ENCODE assay signal across 8 cellular contexts in the genomic region with DNA sequence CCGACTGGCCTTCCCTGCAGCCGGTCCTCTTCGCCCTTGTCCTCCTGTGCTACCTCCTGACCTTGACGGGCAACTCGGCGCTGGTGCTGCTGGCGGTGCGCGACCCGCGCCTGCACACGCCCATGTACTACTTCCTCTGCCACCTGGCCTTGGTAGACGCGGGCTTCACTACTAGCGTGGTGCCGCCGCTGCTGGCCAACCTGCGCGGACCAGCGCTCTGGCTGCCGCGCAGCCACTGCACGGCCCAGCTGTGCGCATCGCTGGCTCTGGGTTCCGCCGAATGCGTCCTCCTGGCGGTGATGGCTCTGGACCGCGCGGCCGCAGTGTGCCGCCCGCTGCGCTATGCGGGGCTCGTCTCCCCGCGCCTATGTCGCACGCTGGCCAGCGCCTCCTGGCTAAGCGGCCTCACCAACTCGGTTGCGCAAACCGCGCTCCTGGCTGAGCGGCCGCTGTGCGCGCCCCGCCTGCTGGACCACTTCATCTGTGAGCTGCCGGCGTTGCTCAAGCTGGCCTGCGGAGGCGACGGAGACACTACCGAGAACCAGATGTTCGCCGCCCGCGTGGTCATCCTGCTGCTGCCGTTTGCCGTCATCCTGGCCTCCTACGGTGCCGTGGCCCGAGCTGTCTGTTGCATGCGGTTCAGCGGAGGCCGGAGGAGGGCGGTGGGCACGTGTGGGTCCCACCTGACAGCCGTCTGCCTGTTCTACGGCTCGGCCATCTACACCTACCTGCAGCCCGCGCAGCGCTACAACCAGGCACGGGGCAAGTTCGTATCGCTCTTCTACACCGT.
A peak's percentile ranks its signal among the peaks of the same experiment; 100 is the strongest.
DNase-seq lines count a peak whose midpoint lies in the region; ATAC-seq lines count a peak whose summit lies in the region.

No MANE protein-coding gene starts in this region.

- peaks cover 81% of the 10 kb centered on the region for H3K27me3 Mint-ChIP-seq in central memory CD8-positive, alpha-beta T cell
- H3K27me3 Mint-ChIP-seq in stimulated activated memory B cell treated with anti-CD40 and anti-IgM and Interleukin-4, amounts not matched to agents 10 μg/mL and 1 μg/mL and 100 μg/mL, for 72 hours: peaks cover 62% of the 10 kb centered on the region

- H3K27ac Mint-ChIP-seq in central memory CD8-positive, alpha-beta T cell (ENCODE audit: low read depth): no peak overlapping the region
- no peak overlapping the region for H3K27ac Mint-ChIP-seq in stimulated activated memory B cell treated with anti-CD40 and anti-IgM and Interleukin-4, amounts not matched to agents 10 μg/mL and 1 μg/mL and 100 μg/mL, for 72 hours

- H3K4me1 Mint-ChIP-seq in central memory CD8-positive, alpha-beta T cell: peaks cover 14% of the 10 kb centered on the region
- peaks cover 13% of the 10 kb centered on the region for H3K4me1 Mint-ChIP-seq in stimulated activated memory B cell treated with anti-CD40 and anti-IgM and Interleukin-4, amounts not matched to agents 10 μg/mL and 1 μg/mL and 100 μg/mL, for 72 hours

- H3K4me3 Mint-ChIP-seq in central memory CD8-positive, alpha-beta T cell: peak overlapping the region; percentile 64
- peak overlapping the region; percentile 83 for H3K4me3 Mint-ChIP-seq in stimulated activated memory B cell treated with anti-CD40 and anti-IgM and Interleukin-4, amounts not matched to agents 10 μg/mL and 1 μg/mL and 100 μg/mL, for 72 hours

- DNase-seq in GM03348 (ENCODE audit: low spot score) (peak; percentile 73), NOMO-1 treated with DMSO at 0.1 percent for 48 hours (lab: John Stamatoyannopoulos, UW; ENCODE audit: unreplicated experiment) (peak; percentile 22), kidney tubule cell (ENCODE audit: low spot score) (peak; percentile 48), GM19238 (ENCODE audit: insufficient read length, low spot score) (no peak), NCI-H345 treated with DMSO at 0.1 percent for 48 hours (lab: John Stamatoyannopoulos, UW; ENCODE audit: unreplicated experiment) (no peak)
- no peak for DNase-seq in central memory CD8-positive, alpha-beta T cell (ENCODE audit: low spot score in 2 of 2)

- H3K36me3 Mint-ChIP-seq in central memory CD8-positive, alpha-beta T cell (ENCODE audit: insufficient read depth): peaks cover 1% of the 10 kb centered on the region
- no peaks in the 10 kb centered on the region for H3K36me3 Mint-ChIP-seq in stimulated activated memory B cell treated with anti-CD40 and anti-IgM and Interleukin-4, amounts not matched to agents 10 μg/mL and 1 μg/mL and 100 μg/mL, for 72 hours

- ATAC-seq in central memory CD8-positive, alpha-beta T cell (replicated peaks; ENCODE audit: extremely low read depth, poor library complexity, severe bottlenecking): peak; percentile 37
- ATAC-seq in stimulated activated memory B cell treated with anti-CD40 and anti-IgM and Interleukin-4, amounts not matched to agents 10 μg/mL and 1 μg/mL and 100 μg/mL, for 72 hours: peak; percentile 70
- ATAC-seq in HG03045 (IDR thresholded peaks at IDR 0.05; ENCODE audit: unreplicated experiment): no peak

- H3K9me3 Mint-ChIP-seq in central memory CD8-positive, alpha-beta T cell: no peaks in the 10 kb centered on the region
- H3K9me3 Mint-ChIP-seq in stimulated activated memory B cell treated with anti-CD40 and anti-IgM and Interleukin-4, amounts not matched to agents 10 μg/mL and 1 μg/mL and 100 μg/mL, for 72 hours: no peaks in the 10 kb centered on the region

Comparison
In these comparisons a context has a peak if more than half of its experiments do, and no peak if none do; other contexts are left out.
1. DNase-seq: peak in GM03348 (single experiment), NOMO-1 treated with DMSO at 0.1 percent for 48 hours (single experiment) and kidney tubule cell (single experiment); none in central memory CD8-positive, alpha-beta T cell (0 of 2), GM19238 (single experiment) and NCI-H345 treated with DMSO at 0.1 percent for 48 hours (single experiment).